In the genomic region with DNA sequence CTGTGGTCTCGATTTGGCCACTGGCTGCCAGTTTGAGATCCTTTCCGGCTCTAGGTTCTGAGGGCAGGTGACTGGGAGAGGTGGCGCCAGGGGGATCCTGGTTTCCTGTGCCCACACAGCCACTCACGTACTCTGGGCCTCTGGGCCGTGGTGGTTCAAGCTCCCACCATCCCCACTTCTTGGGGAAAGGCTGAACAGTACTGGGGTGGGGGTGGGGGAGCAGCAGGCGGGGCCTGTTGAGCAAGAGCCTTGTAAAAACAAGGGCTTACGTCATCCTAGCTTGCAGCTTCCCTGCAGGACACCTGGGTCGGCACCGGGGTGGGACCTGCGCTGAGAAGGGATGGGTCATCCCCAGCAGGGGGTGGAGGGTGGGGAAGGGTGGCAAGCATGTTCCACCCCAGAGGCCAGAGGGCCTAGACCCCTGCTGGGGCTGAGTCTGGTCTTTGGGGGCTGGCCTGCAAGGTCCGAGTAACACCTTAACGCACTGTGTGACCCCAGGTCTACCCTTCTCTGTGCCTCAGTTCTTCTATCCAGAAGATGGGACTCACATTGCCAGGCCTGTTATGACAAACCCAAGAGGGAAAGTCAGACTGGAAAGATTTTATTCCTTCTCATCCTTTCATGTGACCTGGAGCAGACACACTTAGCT, we compare ENCODE assay signal across 1 cellular context.
A peak's percentile ranks its signal among the peaks of the same experiment; 100 is the strongest.
TF ChIP-seq lines count a peak whose summit lies in the region.

No MANE protein-coding gene starts in this region.

TF ChIP-seq in HEK293, 187 proteins besides CTCF, POLR2A, EP300 and RAD21 (continued from another document and continues in another):
- TF ChIP-seq, protein P1, sequence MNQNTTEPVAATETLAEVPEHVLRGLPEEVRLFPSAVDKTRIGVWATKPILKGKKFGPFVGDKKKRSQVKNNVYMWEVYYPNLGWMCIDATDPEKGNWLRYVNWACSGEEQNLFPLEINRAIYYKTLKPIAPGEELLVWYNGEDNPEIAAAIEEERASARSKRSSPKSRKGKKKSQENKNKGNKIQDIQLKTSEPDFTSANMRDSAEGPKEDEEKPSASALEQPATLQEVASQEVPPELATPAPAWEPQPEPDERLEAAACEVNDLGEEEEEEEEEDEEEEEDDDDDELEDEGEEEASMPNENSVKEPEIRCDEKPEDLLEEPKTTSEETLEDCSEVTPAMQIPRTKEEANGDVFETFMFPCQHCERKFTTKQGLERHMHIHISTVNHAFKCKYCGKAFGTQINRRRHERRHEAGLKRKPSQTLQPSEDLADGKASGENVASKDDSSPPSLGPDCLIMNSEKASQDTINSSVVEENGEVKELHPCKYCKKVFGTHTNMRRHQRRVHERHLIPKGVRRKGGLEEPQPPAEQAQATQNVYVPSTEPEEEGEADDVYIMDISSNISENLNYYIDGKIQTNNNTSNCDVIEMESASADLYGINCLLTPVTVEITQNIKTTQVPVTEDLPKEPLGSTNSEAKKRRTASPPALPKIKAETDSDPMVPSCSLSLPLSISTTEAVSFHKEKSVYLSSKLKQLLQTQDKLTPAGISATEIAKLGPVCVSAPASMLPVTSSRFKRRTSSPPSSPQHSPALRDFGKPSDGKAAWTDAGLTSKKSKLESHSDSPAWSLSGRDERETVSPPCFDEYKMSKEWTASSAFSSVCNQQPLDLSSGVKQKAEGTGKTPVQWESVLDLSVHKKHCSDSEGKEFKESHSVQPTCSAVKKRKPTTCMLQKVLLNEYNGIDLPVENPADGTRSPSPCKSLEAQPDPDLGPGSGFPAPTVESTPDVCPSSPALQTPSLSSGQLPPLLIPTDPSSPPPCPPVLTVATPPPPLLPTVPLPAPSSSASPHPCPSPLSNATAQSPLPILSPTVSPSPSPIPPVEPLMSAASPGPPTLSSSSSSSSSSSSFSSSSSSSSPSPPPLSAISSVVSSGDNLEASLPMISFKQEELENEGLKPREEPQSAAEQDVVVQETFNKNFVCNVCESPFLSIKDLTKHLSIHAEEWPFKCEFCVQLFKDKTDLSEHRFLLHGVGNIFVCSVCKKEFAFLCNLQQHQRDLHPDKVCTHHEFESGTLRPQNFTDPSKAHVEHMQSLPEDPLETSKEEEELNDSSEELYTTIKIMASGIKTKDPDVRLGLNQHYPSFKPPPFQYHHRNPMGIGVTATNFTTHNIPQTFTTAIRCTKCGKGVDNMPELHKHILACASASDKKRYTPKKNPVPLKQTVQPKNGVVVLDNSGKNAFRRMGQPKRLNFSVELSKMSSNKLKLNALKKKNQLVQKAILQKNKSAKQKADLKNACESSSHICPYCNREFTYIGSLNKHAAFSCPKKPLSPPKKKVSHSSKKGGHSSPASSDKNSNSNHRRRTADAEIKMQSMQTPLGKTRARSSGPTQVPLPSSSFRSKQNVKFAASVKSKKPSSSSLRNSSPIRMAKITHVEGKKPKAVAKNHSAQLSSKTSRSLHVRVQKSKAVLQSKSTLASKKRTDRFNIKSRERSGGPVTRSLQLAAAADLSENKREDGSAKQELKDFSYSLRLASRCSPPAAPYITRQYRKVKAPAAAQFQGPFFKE (tag by site-specific recombination; IDR thresholded peaks at IDR 0.05; ENCODE audit: borderline replicate concordance), result no peak
- TF ChIP-seq ZNF610 (tag by site-specific recombination; IDR thresholded peaks at IDR 0.05; ENCODE audit: borderline replicate concordance) (no peak), ZBTB8A (tag by site-specific recombination; IDR thresholded peaks at IDR 0.05) (peak; percentile 22; the same call in 1 of the 2 replicates), SCRT1 (tag by site-specific recombination; IDR thresholded peaks at IDR 0.05; ENCODE audit: borderline replicate concordance) (peak; percentile 65; the same call in 1 of the 2 replicates), ZNF133 (tag by site-specific recombination; IDR thresholded peaks at IDR 0.05) (no peak), ZNF677 (tag by site-specific recombination; IDR thresholded peaks at IDR 0.05) (no peak), SCRT2 (tag by site-specific recombination; IDR thresholded peaks at IDR 0.05) (peak; percentile 78), TCF7L2 (IDR thresholded peaks at IDR 0.05; ENCODE audit: borderline replicate concordance, low read depth, low read length) (no peak), TRIM28 (IDR thresholded peaks at IDR 0.05; ENCODE audit: borderline replicate concordance, low read length) (no peak), IKZF3 (tag by site-specific recombination; IDR thresholded peaks at IDR 0.05) (peak; percentile 53; the same call in 1 of the 2 replicates), ZNF791 (tag by site-specific recombination; IDR thresholded peaks at IDR 0.05) (no peak), ZNF555 (tag by site-specific recombination; conservative IDR thresholded peaks at IDR 0.05) (no peak), ZNF561 (tag by site-specific recombination; IDR thresholded peaks at IDR 0.05; ENCODE audit: borderline replicate concordance) (0 out of 2 replicates have a peak, but pooled peaks have one; percentile 29), ZNF146 (tag by site-specific recombination; IDR thresholded peaks at IDR 0.05) (peak; percentile 26; the same call in 1 of the 2 replicates), ZXDB (tag by site-specific recombination; IDR thresholded peaks at IDR 0.05) (no peak)
- TF ChIP-seq, protein P2, sequence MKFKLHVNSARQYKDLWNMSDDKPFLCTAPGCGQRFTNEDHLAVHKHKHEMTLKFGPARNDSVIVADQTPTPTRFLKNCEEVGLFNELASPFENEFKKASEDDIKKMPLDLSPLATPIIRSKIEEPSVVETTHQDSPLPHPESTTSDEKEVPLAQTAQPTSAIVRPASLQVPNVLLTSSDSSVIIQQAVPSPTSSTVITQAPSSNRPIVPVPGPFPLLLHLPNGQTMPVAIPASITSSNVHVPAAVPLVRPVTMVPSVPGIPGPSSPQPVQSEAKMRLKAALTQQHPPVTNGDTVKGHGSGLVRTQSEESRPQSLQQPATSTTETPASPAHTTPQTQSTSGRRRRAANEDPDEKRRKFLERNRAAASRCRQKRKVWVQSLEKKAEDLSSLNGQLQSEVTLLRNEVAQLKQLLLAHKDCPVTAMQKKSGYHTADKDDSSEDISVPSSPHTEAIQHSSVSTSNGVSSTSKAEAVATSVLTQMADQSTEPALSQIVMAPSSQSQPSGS (tag by site-specific recombination; IDR thresholded peaks at IDR 0.05; ENCODE audit: low read depth), result peak; percentile 91
- TF ChIP-seq, protein P3, sequence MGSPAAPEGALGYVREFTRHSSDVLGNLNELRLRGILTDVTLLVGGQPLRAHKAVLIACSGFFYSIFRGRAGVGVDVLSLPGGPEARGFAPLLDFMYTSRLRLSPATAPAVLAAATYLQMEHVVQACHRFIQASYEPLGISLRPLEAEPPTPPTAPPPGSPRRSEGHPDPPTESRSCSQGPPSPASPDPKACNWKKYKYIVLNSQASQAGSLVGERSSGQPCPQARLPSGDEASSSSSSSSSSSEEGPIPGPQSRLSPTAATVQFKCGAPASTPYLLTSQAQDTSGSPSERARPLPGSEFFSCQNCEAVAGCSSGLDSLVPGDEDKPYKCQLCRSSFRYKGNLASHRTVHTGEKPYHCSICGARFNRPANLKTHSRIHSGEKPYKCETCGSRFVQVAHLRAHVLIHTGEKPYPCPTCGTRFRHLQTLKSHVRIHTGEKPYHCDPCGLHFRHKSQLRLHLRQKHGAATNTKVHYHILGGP (tag by site-specific recombination; IDR thresholded peaks at IDR 0.05), result no peak
- TF ChIP-seq, protein P4, sequence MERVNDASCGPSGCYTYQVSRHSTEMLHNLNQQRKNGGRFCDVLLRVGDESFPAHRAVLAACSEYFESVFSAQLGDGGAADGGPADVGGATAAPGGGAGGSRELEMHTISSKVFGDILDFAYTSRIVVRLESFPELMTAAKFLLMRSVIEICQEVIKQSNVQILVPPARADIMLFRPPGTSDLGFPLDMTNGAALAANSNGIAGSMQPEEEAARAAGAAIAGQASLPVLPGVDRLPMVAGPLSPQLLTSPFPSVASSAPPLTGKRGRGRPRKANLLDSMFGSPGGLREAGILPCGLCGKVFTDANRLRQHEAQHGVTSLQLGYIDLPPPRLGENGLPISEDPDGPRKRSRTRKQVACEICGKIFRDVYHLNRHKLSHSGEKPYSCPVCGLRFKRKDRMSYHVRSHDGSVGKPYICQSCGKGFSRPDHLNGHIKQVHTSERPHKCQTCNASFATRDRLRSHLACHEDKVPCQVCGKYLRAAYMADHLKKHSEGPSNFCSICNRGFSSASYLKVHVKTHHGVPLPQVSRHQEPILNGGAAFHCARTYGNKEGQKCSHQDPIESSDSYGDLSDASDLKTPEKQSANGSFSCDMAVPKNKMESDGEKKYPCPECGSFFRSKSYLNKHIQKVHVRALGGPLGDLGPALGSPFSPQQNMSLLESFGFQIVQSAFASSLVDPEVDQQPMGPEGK (tag by site-specific recombination; IDR thresholded peaks at IDR 0.05), result peak; percentile 83
- TF ChIP-seq, protein P5, sequence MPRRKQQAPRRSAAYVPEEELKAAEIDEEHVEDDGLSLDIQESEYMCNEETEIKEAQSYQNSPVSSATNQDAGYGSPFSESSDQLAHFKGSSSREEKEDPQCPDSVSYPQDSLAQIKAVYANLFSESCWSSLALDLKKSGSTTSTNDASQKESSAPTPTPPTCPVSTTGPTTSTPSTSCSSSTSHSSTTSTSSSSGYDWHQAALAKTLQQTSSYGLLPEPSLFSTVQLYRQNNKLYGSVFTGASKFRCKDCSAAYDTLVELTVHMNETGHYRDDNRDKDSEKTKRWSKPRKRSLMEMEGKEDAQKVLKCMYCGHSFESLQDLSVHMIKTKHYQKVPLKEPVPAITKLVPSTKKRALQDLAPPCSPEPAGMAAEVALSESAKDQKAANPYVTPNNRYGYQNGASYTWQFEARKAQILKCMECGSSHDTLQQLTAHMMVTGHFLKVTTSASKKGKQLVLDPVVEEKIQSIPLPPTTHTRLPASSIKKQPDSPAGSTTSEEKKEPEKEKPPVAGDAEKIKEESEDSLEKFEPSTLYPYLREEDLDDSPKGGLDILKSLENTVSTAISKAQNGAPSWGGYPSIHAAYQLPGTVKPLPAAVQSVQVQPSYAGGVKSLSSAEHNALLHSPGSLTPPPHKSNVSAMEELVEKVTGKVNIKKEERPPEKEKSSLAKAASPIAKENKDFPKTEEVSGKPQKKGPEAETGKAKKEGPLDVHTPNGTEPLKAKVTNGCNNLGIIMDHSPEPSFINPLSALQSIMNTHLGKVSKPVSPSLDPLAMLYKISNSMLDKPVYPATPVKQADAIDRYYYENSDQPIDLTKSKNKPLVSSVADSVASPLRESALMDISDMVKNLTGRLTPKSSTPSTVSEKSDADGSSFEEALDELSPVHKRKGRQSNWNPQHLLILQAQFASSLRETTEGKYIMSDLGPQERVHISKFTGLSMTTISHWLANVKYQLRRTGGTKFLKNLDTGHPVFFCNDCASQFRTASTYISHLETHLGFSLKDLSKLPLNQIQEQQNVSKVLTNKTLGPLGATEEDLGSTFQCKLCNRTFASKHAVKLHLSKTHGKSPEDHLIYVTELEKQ (tag by site-specific recombination; IDR thresholded peaks at IDR 0.05; ENCODE audit: borderline replicate concordance), result no peak
- TF ChIP-seq, protein P6, sequence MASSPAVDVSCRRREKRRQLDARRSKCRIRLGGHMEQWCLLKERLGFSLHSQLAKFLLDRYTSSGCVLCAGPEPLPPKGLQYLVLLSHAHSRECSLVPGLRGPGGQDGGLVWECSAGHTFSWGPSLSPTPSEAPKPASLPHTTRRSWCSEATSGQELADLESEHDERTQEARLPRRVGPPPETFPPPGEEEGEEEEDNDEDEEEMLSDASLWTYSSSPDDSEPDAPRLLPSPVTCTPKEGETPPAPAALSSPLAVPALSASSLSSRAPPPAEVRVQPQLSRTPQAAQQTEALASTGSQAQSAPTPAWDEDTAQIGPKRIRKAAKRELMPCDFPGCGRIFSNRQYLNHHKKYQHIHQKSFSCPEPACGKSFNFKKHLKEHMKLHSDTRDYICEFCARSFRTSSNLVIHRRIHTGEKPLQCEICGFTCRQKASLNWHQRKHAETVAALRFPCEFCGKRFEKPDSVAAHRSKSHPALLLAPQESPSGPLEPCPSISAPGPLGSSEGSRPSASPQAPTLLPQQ (tag by site-specific recombination; IDR thresholded peaks at IDR 0.05), result peak; percentile 45; the same call in 1 of the 2 replicates
- TF ChIP-seq, protein P7, sequence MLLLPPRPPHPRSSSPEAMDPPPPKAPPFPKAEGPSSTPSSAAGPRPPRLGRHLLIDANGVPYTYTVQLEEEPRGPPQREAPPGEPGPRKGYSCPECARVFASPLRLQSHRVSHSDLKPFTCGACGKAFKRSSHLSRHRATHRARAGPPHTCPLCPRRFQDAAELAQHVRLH (tag by site-specific recombination; IDR thresholded peaks at IDR 0.05), result no peak
- TF ChIP-seq, protein P8, sequence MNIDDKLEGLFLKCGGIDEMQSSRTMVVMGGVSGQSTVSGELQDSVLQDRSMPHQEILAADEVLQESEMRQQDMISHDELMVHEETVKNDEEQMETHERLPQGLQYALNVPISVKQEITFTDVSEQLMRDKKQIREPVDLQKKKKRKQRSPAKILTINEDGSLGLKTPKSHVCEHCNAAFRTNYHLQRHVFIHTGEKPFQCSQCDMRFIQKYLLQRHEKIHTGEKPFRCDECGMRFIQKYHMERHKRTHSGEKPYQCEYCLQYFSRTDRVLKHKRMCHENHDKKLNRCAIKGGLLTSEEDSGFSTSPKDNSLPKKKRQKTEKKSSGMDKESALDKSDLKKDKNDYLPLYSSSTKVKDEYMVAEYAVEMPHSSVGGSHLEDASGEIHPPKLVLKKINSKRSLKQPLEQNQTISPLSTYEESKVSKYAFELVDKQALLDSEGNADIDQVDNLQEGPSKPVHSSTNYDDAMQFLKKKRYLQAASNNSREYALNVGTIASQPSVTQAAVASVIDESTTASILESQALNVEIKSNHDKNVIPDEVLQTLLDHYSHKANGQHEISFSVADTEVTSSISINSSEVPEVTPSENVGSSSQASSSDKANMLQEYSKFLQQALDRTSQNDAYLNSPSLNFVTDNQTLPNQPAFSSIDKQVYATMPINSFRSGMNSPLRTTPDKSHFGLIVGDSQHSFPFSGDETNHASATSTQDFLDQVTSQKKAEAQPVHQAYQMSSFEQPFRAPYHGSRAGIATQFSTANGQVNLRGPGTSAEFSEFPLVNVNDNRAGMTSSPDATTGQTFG (tag by site-specific recombination; IDR thresholded peaks at IDR 0.05; ENCODE audit: borderline replicate concordance), result no peak
- TF ChIP-seq, protein P9, sequence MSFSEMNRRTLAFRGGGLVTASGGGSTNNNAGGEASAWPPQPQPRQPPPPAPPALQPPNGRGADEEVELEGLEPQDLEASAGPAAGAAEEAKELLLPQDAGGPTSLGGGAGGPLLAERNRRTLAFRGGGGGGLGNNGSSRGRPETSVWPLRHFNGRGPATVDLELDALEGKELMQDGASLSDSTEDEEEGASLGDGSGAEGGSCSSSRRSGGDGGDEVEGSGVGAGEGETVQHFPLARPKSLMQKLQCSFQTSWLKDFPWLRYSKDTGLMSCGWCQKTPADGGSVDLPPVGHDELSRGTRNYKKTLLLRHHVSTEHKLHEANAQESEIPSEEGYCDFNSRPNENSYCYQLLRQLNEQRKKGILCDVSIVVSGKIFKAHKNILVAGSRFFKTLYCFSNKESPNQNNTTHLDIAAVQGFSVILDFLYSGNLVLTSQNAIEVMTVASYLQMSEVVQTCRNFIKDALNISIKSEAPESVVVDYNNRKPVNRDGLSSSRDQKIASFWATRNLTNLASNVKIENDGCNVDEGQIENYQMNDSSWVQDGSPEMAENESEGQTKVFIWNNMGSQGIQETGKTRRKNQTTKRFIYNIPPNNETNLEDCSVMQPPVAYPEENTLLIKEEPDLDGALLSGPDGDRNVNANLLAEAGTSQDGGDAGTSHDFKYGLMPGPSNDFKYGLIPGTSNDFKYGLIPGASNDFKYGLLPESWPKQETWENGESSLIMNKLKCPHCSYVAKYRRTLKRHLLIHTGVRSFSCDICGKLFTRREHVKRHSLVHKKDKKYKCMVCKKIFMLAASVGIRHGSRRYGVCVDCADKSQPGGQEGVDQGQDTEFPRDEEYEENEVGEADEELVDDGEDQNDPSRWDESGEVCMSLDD (tag by site-specific recombination; IDR thresholded peaks at IDR 0.05), result no peak
- TF ChIP-seq, protein P10, sequence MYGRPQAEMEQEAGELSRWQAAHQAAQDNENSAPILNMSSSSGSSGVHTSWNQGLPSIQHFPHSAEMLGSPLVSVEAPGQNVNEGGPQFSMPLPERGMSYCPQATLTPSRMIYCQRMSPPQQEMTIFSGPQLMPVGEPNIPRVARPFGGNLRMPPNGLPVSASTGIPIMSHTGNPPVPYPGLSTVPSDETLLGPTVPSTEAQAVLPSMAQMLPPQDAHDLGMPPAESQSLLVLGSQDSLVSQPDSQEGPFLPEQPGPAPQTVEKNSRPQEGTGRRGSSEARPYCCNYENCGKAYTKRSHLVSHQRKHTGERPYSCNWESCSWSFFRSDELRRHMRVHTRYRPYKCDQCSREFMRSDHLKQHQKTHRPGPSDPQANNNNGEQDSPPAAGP (tag by site-specific recombination; IDR thresholded peaks at IDR 0.05), result peak; percentile 95
